In genomic region chr15:72161351-72162132, GRCh38 we compare ENCODE assay signal across 29 cellular contexts. TPM values are rescaled to one million over a fixed set of nuclear protein-coding genes. Genes with fewer than 3 reads are reported as not detected.
DNase-seq lines count a peak whose midpoint lies in the region; ATAC-seq and TF ChIP-seq lines count a peak whose summit lies in the region.
"Had no signal": no experiment of that assay in that cellular context is flagged by ENCODE, and none has a peak within 500 bp of the region (broad histone marks: within the 10 kb centered on the region; RNA-seq: fewer than 3 reads in every experiment).

No MANE protein-coding gene starts in this region.

- H3K23ac ChIP-seq in neuronal stem cell (ENCODE audit: low read depth, low read length, poor library complexity): peak overlapping the region; percentile 26

- H3K4me3 ChIP-seq in neuronal stem cell (ENCODE audit: low read length in 2 of 2) (no peak overlapping the region), stomach smooth muscle (ENCODE audit: low read length in 2 of 2) (no peak overlapping the region), prostate gland (no peak overlapping the region)
- H3K4me3 ChIP-seq: BLaER1, gastroesophageal sphincter, hepatocyte, MG63, right atrium auricular region had no signal

- intact Hi-C loops in prostate gland (cut with DNase I): no loop called here

- H2BK120ac ChIP-seq in neuronal stem cell (ENCODE audit: low read depth, low read length): no peak overlapping the region

- H3K36me3 ChIP-seq in neuronal stem cell (replicated peaks in 1 of 2; ENCODE audit: control insufficient read depth in 2 of 2, insufficient read depth in 2 of 2, low read length in 2 of 2) (no peaks in the 10 kb centered on the region), stomach smooth muscle (ENCODE audit: control insufficient read depth in 2 of 2, insufficient read depth in 2 of 2, low read length in 2 of 2) (no peaks in the 10 kb centered on the region), prostate gland (no peaks in the 10 kb centered on the region)
- H3K36me3 ChIP-seq: BLaER1, gastroesophageal sphincter, MG63, right atrium auricular region had no signal

- TF ChIP-seq CTCF in brain (conservative IDR thresholded peaks at IDR 0.05) (no peak), prostate gland (IDR thresholded peaks at IDR 0.05) (no peak)

- H3K18ac ChIP-seq in neuronal stem cell (ENCODE audit: low read length): peak overlapping the region; percentile 15

- H3K4me3 Mint-ChIP-seq in brain: peak overlapping the region in 1 of 5 experiments; percentile 2
- H3K4me3 Mint-ChIP-seq in stimulated activated effector memory CD8-positive, alpha-beta T cell treated with anti-CD3 and anti-CD28 coated beads, Interleukin-12 subunit alpha, Interleukin-12 subunit beta, amount 100 ng/mL, for 72 hours: no peak overlapping the region
- H3K4me3 Mint-ChIP-seq: activated naive CD8-positive, alpha-beta T cell treated with anti-CD3 and anti-CD28 coated beads for 36 hours; naive thymus-derived CD4-positive, alpha-beta T cell; stimulated activated memory B cell treated with anti-CD40 and anti-IgM and Interleukin-4, amounts not matched to agents 10 μg/mL and 1 μg/mL and 100 μg/mL, for 72 hours had no signal

- no peak overlapping the region for H4K91ac ChIP-seq in neuronal stem cell (ENCODE audit: low read depth, low read length, poor library complexity)

- H2AFZ ChIP-seq in neuronal stem cell (ENCODE audit: low read length): no peak overlapping the region
- H2AFZ ChIP-seq: hepatocyte had no signal

- H4K8ac ChIP-seq in neuronal stem cell (ENCODE audit: low read depth, low read length): no peak overlapping the region

- H3K4me1 Mint-ChIP-seq in brain: peaks cover 28% of the 10 kb centered on the region
- H3K4me1 Mint-ChIP-seq in stimulated activated effector memory CD8-positive, alpha-beta T cell treated with anti-CD3 and anti-CD28 coated beads, Interleukin-12 subunit alpha, Interleukin-12 subunit beta, amount 100 ng/mL, for 72 hours: no peaks in the 10 kb centered on the region
- H3K4me1 Mint-ChIP-seq: activated naive CD8-positive, alpha-beta T cell treated with anti-CD3 and anti-CD28 coated beads for 36 hours; stimulated activated memory B cell treated with anti-CD40 and anti-IgM and Interleukin-4, amounts not matched to agents 10 μg/mL and 1 μg/mL and 100 μg/mL, for 72 hours had no signal

- H3K14ac ChIP-seq in neuronal stem cell (ENCODE audit: low read length): no peak overlapping the region

- H3K9me3 Mint-ChIP-seq in brain: no peaks in the 10 kb centered on the region
- no peaks in the 10 kb centered on the region for H3K9me3 Mint-ChIP-seq in stimulated activated effector memory CD8-positive, alpha-beta T cell treated with anti-CD3 and anti-CD28 coated beads, Interleukin-12 subunit alpha, Interleukin-12 subunit beta, amount 100 ng/mL, for 72 hours
- H3K9me3 Mint-ChIP-seq: activated naive CD8-positive, alpha-beta T cell treated with anti-CD3 and anti-CD28 coated beads for 36 hours; naive thymus-derived CD4-positive, alpha-beta T cell; stimulated activated memory B cell treated with anti-CD40 and anti-IgM and Interleukin-4, amounts not matched to agents 10 μg/mL and 1 μg/mL and 100 μg/mL, for 72 hours had no signal

- H3K4me1 ChIP-seq in neuronal stem cell (ENCODE audit: control insufficient read depth in 2 of 2, insufficient read depth in 1 of 2, low read depth in 1 of 2, low read length in 2 of 2): peaks cover 13 to 18% of the 10 kb centered on the region in 2 donors
- peaks cover 4% of the 10 kb centered on the region for H3K4me1 ChIP-seq in stomach smooth muscle (ENCODE audit: control insufficient read depth, insufficient read depth, low read length)
- no peaks in the 10 kb centered on the region for H3K4me1 ChIP-seq in prostate gland (replicated peaks)
- H3K4me1 ChIP-seq: BLaER1, right atrium auricular region had no signal

- H3K27me3 ChIP-seq in neuronal stem cell (ENCODE audit: control insufficient read depth in 3 of 3, insufficient read depth in 3 of 3, low read depth in 1 of 3, low read length in 3 of 3): peaks cover 0 to under 1% (median 0%) of the 10 kb centered on the region in 3 experiments
- H3K27me3 ChIP-seq in stomach smooth muscle (ENCODE audit: control insufficient read depth in 1 of 2, insufficient read depth in 2 of 2, low read length in 2 of 2): peaks cover 0 to 2% of the 10 kb centered on the region in 2 donors
- no peaks in the 10 kb centered on the region for H3K27me3 ChIP-seq in prostate gland (replicated peaks; ENCODE audit: insufficient read depth)
- H3K27me3 ChIP-seq: BLaER1, gastroesophageal sphincter, hepatocyte, MG63, right atrium auricular region had no signal

- ATAC-seq in stimulated activated effector memory CD8-positive, alpha-beta T cell treated with anti-CD3 and anti-CD28 coated beads, Interleukin-12 subunit alpha, Interleukin-12 subunit beta, amount 100 ng/mL, for 72 hours: no peak
- ATAC-seq: gastroesophageal sphincter; left colon; naive thymus-derived CD4-positive, alpha-beta T cell; stimulated activated memory B cell treated with anti-CD40 and anti-IgM and Interleukin-4, amounts not matched to agents 10 μg/mL and 1 μg/mL and 100 μg/mL, for 72 hours had no signal

- no peaks in the 10 kb centered on the region for H3K36me3 Mint-ChIP-seq in brain
- no peaks in the 10 kb centered on the region for H3K36me3 Mint-ChIP-seq in stimulated activated effector memory CD8-positive, alpha-beta T cell treated with anti-CD3 and anti-CD28 coated beads, Interleukin-12 subunit alpha, Interleukin-12 subunit beta, amount 100 ng/mL, for 72 hours
- H3K36me3 Mint-ChIP-seq: activated naive CD8-positive, alpha-beta T cell treated with anti-CD3 and anti-CD28 coated beads for 36 hours; naive thymus-derived CD4-positive, alpha-beta T cell; stimulated activated memory B cell treated with anti-CD40 and anti-IgM and Interleukin-4, amounts not matched to agents 10 μg/mL and 1 μg/mL and 100 μg/mL, for 72 hours had no signal

- H3K27ac ChIP-seq in neuronal stem cell (replicated peaks; ENCODE audit: low read length) (no peak overlapping the region), stomach smooth muscle (ENCODE audit: low read length) (peak overlapping the region; percentile 53), prostate gland (no peak overlapping the region)
- H3K27ac ChIP-seq: BLaER1, gastroesophageal sphincter, hepatocyte, right atrium auricular region had no signal

- H3K79me1 ChIP-seq in neuronal stem cell (ENCODE audit: low read depth, low read length): no peaks in the 10 kb centered on the region

- peaks cover 3% of the 10 kb centered on the region for H3K27me3 Mint-ChIP-seq in brain
- H3K27me3 Mint-ChIP-seq: activated naive CD8-positive, alpha-beta T cell treated with anti-CD3 and anti-CD28 coated beads for 36 hours had no signal

- peak; percentile 43 for DNase-seq in ELF-1 (ENCODE audit: low read depth, low spot score)
- peak; percentile 21 for DNase-seq in neuronal stem cell (ENCODE audit: low spot score)
- no peak for DNase-seq in NCI-H1048 (lab: John Stamatoyannopoulos, UW)
- DNase-seq in stimulated activated effector memory CD8-positive, alpha-beta T cell treated with anti-CD3 and anti-CD28 coated beads, Interleukin-12 subunit alpha, Interleukin-12 subunit beta, amount 100 ng/mL, for 72 hours (ENCODE audit: low spot score in 2 of 2): no peak
- DNase-seq in prostate gland (ENCODE audit: low spot score): no peak
- DNase-seq: ACHN; activated CD4-positive, alpha-beta T cell treated with anti-CD3 and anti-CD28 coated beads, Interleukin-2, amount 50 U/mL, for 48 hours; activated effector memory CD4-positive, alpha-beta T cell treated with Interleukin-2 at 50 U/mL for 16 hours; activated naive CD8-positive, alpha-beta T cell treated with anti-CD3 and anti-CD28 coated beads for 36 hours; GF-D8; HCEC 1CT; KBM-7; left colon; MG63; naive thymus-derived CD4-positive, alpha-beta T cell; NCI-H2081 treated with DMSO at 0.1 percent for 48 hours; NCI-H345; NCI-H748 treated with DMSO at 0.1 percent for 48 hours; occipital lobe; stimulated activated CD4-positive, alpha-beta T cell treated with anti-CD3 and anti-CD28 coated beads, Interleukin-4, amount 100 ng/mL, for 24 hours had no signal

- H2AK5ac ChIP-seq in neuronal stem cell (ENCODE audit: low read depth, low read length): no peak overlapping the region

- H3K9me3 ChIP-seq in neuronal stem cell (replicated peaks in 1 of 2; ENCODE audit: control insufficient read depth in 2 of 2, insufficient read depth in 1 of 2, low read depth in 1 of 2, low read length in 2 of 2): no peaks in the 10 kb centered on the region
- no peaks in the 10 kb centered on the region for H3K9me3 ChIP-seq in stomach smooth muscle (ENCODE audit: control insufficient read depth in 2 of 2, low read length in 2 of 2)
- H3K9me3 ChIP-seq in prostate gland: no peaks in the 10 kb centered on the region
- H3K9me3 ChIP-seq: BLaER1, gastroesophageal sphincter, MG63, right atrium auricular region had no signal

- H2BK5ac ChIP-seq in neuronal stem cell (ENCODE audit: low read length): no peak overlapping the region

- H3K4me2 ChIP-seq in neuronal stem cell (ENCODE audit: insufficient read depth, low read length, poor library complexity, severe bottlenecking): no peak overlapping the region
- H3K4me2 ChIP-seq: BLaER1, hepatocyte had no signal

- WGBS in neuronal stem cell (ENCODE audit: extremely low coverage in 2 of 2, insufficient read length in 2 of 2, insufficient replicate concordance in 1 of 2), 2 donors: no CpG with 5 or more reads among the region's 7 CpGs
- 74% methylated on average over 7 of the region's 7 CpGs for WGBS in prostate gland

- H3K4ac ChIP-seq in neuronal stem cell (ENCODE audit: low read length): no peak overlapping the region

- no peak overlapping the region for H2BK12ac ChIP-seq in neuronal stem cell (ENCODE audit: low read length)

- H2BK15ac ChIP-seq in neuronal stem cell (ENCODE audit: low read length): no peak overlapping the region

- H3K27ac Mint-ChIP-seq in brain: peak overlapping the region in 3 of 5 experiments; percentile 4 to 81 (median 51)
- no peak overlapping the region for H3K27ac Mint-ChIP-seq in stimulated activated effector memory CD8-positive, alpha-beta T cell treated with anti-CD3 and anti-CD28 coated beads, Interleukin-12 subunit alpha, Interleukin-12 subunit beta, amount 100 ng/mL, for 72 hours
- H3K27ac Mint-ChIP-seq: activated naive CD8-positive, alpha-beta T cell treated with anti-CD3 and anti-CD28 coated beads for 36 hours; naive thymus-derived CD4-positive, alpha-beta T cell; stimulated activated memory B cell treated with anti-CD40 and anti-IgM and Interleukin-4, amounts not matched to agents 10 μg/mL and 1 μg/mL and 100 μg/mL, for 72 hours had no signal

- H3K9ac ChIP-seq in neuronal stem cell (ENCODE audit: low read depth, low read length, poor library complexity) (no peak overlapping the region), stomach smooth muscle (ENCODE audit: low read length in 2 of 2) (peak overlapping the region in 1 of 2 donors; percentile 36)
- H3K9ac ChIP-seq: BLaER1 had no signal

- TF ChIP-seq POLR2A in prostate gland (IDR thresholded peaks at IDR 0.05): no peak

RNA-seq across cellular contexts. Expression of gene GRAMD2A, which starts 36.0 kb away (rescaled TPM):
- 3.0 TPM for polyA plus RNA-seq in brain (ENCODE audit: insufficient read depth, low read depth, low replicate concordance)
- polyA plus RNA-seq in neuronal stem cell (2013, experiment 1 of 2): 0.38 TPM
- 0.30 TPM for polyA plus RNA-seq in neuronal stem cell (2013, experiment 2 of 2)
- total RNA-seq in prostate gland: 1 to 10 TPM; 4.3 to 6.4 TPM
- total RNA-seq: activated naive CD8-positive, alpha-beta T cell treated with anti-CD3 and anti-CD28 coated beads for 36 hours; mesenteric fat pad; naive thymus-derived CD4-positive, alpha-beta T cell; SK-MEL-5 had no signal
- polyA plus RNA-seq: naive thymus-derived CD4-positive, alpha-beta T cell had no signal

RNA-seq across cellular contexts. Expression of gene SENP8, which starts 43.3 kb away (rescaled TPM):
- polyA plus RNA-seq in brain (ENCODE audit: insufficient read depth, low read depth, low replicate concordance): 1.9 TPM
- 5.2 TPM for polyA plus RNA-seq in neuronal stem cell (2013, experiment 1 of 2)
- 5.2 TPM for polyA plus RNA-seq in neuronal stem cell (2013, experiment 2 of 2)
- 1 to 10 TPM; 3.3 to 5.9 TPM for total RNA-seq in prostate gland

RNA-seq across cellular contexts. Expression of gene MYO9A, which starts 43.6 kb away (rescaled TPM):
- polyA plus RNA-seq in brain (ENCODE audit: insufficient read depth, low read depth, low replicate concordance): 3.2 TPM
- polyA plus RNA-seq in neuronal stem cell (2013, experiment 1 of 2): 6.2 TPM
- 6.3 TPM for polyA plus RNA-seq in neuronal stem cell (2013, experiment 2 of 2)
- 100 to 1,000 TPM in 1 of 2 donors, 10 to 100 TPM in 1; 29.4 to 252 TPM for total RNA-seq in prostate gland

Comparison
In these comparisons a context has a peak if more than half of its experiments do, and no peak if none do; other contexts are left out.
1. DNase-seq: peak in ELF-1 (single experiment) and neuronal stem cell (single experiment); none in NCI-H1048 (single experiment), stimulated activated effector memory CD8-positive, alpha-beta T cell treated with anti-CD3 and anti-CD28 coated beads, Interleukin-12 subunit alpha, Interleukin-12 subunit beta, amount 100 ng/mL, for 72 hours (0 of 2) and prostate gland (single experiment).